15 cellular contexts compared by ENCODE assay signal in the genomic region with DNA sequence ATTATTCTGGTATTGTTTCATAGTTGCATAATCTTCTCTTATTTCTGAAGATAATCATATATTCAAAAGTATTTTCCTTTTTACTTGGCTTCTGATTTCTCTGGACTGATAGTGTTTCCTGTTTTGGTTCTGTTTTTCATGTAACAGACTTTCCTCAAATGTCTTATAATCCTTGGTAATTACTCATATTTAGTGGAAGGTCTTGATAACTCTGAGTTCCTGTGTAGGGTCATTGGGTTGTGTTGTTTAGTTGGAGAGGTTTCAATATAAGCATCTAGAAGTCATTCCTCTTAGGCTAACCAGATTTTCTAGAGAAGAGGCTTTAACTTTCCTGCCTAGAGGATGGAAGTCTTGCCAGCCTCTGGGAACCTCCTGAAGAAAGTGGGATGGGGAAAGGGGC. TPM values are rescaled to one million over a fixed set of nuclear protein-coding genes. Genes with fewer than 3 reads are reported as not detected.
DNase-seq lines count a peak whose midpoint lies in the region; TF ChIP-seq lines count a peak whose summit lies in the region.
"Had no signal": no experiment of that assay in that cellular context is flagged by ENCODE, and none has a peak within 500 bp of the region (broad histone marks: within the 10 kb centered on the region; RNA-seq: fewer than 3 reads in every experiment).

No MANE protein-coding gene starts in this region.

- no peak for DNase-seq in activated naive CD8-positive, alpha-beta T cell treated with anti-CD3 and anti-CD28 coated beads for 36 hours
- no peak for DNase-seq in activated T-helper 2 cell treated with anti-CD3 and anti-CD28 coated beads, Interferon-gamma antibody, Interleukin-2, Interleukin-4, amounts not matched to agents 10 μg/mL and 5 μg/mL and 100 μg/mL, durations not matched to agents 14 hours and 24 hours and 36 hours (ENCODE audit: low spot score)
- DNase-seq in left kidney (ENCODE audit: low read depth, low spot score) (peak; percentile 31), thyroid gland (no peak), cortex of kidney (lab: John Stamatoyannopoulos, UW) (no peak), NCI-H446 (lab: John Stamatoyannopoulos, UW) (no peak), GOT3 (lab: John Stamatoyannopoulos, UW) (no peak)
- DNase-seq: amygdala; NCI-H2107; ovary; stimulated activated naive CD4-positive, alpha-beta T cell treated with Interleukin-2 at 50 U/mL for 16 hours; WERI-Rb-1 had no signal

- intact Hi-C loops in activated T-helper 2 cell treated with anti-CD3 and anti-CD28 coated beads, Interferon-gamma antibody, Interleukin-2, Interleukin-4, amounts not matched to agents 10 μg/mL and 5 μg/mL and 100 μg/mL, durations not matched to agents 14 hours and 24 hours and 36 hours (cut with micrococcal nuclease), result loop anchor here (1.0 to 2.0 kb wide), 3 partner anchors 13 to 28 kb away; no protein-coding TSS in a partner anchor
- intact Hi-C loops in thyroid gland (cut with DNase I), result no loop called here

- H3K27me3 Mint-ChIP-seq in activated naive CD8-positive, alpha-beta T cell, result no peaks in the 10 kb centered on the region
- H3K27me3 Mint-ChIP-seq in activated naive CD8-positive, alpha-beta T cell treated with anti-CD3 and anti-CD28 coated beads for 36 hours, result no peaks in the 10 kb centered on the region
- H3K27me3 Mint-ChIP-seq in activated T-helper 2 cell treated with anti-CD3 and anti-CD28 coated beads, Interferon-gamma antibody, Interleukin-2, Interleukin-4, amounts not matched to agents 10 μg/mL and 5 μg/mL and 100 μg/mL, durations not matched to agents 14 hours and 24 hours and 36 hours (ENCODE audit: low read depth), result no peaks in the 10 kb centered on the region

- H3K36me3 ChIP-seq in thyroid gland, result peaks cover 5 to 11% of the 10 kb centered on the region in 2 donors
- H3K36me3 ChIP-seq: ovary had no signal

- no peak for TF ChIP-seq CTCF in thyroid gland (IDR thresholded peaks at IDR 0.05)

- peak overlapping the region; percentile 86 for H3K27ac Mint-ChIP-seq in activated naive CD8-positive, alpha-beta T cell
- no peak overlapping the region for H3K27ac Mint-ChIP-seq in activated naive CD8-positive, alpha-beta T cell treated with anti-CD3 and anti-CD28 coated beads for 36 hours
- peak overlapping the region; percentile 34 for H3K27ac Mint-ChIP-seq in activated T-helper 2 cell treated with anti-CD3 and anti-CD28 coated beads, Interferon-gamma antibody, Interleukin-2, Interleukin-4, amounts not matched to agents 10 μg/mL and 5 μg/mL and 100 μg/mL, durations not matched to agents 14 hours and 24 hours and 36 hours

- H3K4me3 Mint-ChIP-seq in activated naive CD8-positive, alpha-beta T cell, result peak overlapping the region; percentile 46
- no peak overlapping the region for H3K4me3 Mint-ChIP-seq in activated naive CD8-positive, alpha-beta T cell treated with anti-CD3 and anti-CD28 coated beads for 36 hours
- H3K4me3 Mint-ChIP-seq in activated T-helper 2 cell treated with anti-CD3 and anti-CD28 coated beads, Interferon-gamma antibody, Interleukin-2, Interleukin-4, amounts not matched to agents 10 μg/mL and 5 μg/mL and 100 μg/mL, durations not matched to agents 14 hours and 24 hours and 36 hours (ENCODE audit: low read depth), result no peak overlapping the region

- no peaks in the 10 kb centered on the region for H3K27me3 ChIP-seq in thyroid gland
- H3K27me3 ChIP-seq: ovary had no signal

- no peaks in the 10 kb centered on the region for H3K9me3 Mint-ChIP-seq in activated naive CD8-positive, alpha-beta T cell (ENCODE audit: low read depth)
- peaks cover 5% of the 10 kb centered on the region for H3K9me3 Mint-ChIP-seq in activated naive CD8-positive, alpha-beta T cell treated with anti-CD3 and anti-CD28 coated beads for 36 hours
- peaks cover 4% of the 10 kb centered on the region for H3K9me3 Mint-ChIP-seq in activated T-helper 2 cell treated with anti-CD3 and anti-CD28 coated beads, Interferon-gamma antibody, Interleukin-2, Interleukin-4, amounts not matched to agents 10 μg/mL and 5 μg/mL and 100 μg/mL, durations not matched to agents 14 hours and 24 hours and 36 hours

- H3K4me1 ChIP-seq in thyroid gland, result peaks cover 27% of the 10 kb centered on the region in 2 donors

- peak overlapping the region; percentile 7 to 58 (median 57) for H3K27ac ChIP-seq in thyroid gland
- H3K27ac ChIP-seq: ovary, skin epidermis, WERI-Rb-1 had no signal

- H3K9me3 ChIP-seq in thyroid gland, result no peaks in the 10 kb centered on the region
- H3K9me3 ChIP-seq: mucosa of descending colon, ovary had no signal

- TF ChIP-seq POLR2A in thyroid gland (IDR thresholded peaks at IDR 0.05), result no peak

- peaks cover 64% of the 10 kb centered on the region for H3K4me1 Mint-ChIP-seq in activated naive CD8-positive, alpha-beta T cell (ENCODE audit: low read depth)
- peaks cover 51% of the 10 kb centered on the region for H3K4me1 Mint-ChIP-seq in activated naive CD8-positive, alpha-beta T cell treated with anti-CD3 and anti-CD28 coated beads for 36 hours
- H3K4me1 Mint-ChIP-seq in activated T-helper 2 cell treated with anti-CD3 and anti-CD28 coated beads, Interferon-gamma antibody, Interleukin-2, Interleukin-4, amounts not matched to agents 10 μg/mL and 5 μg/mL and 100 μg/mL, durations not matched to agents 14 hours and 24 hours and 36 hours (ENCODE audit: low read depth), result peaks cover 49% of the 10 kb centered on the region

- peaks cover 21% of the 10 kb centered on the region for H3K36me3 Mint-ChIP-seq in activated naive CD8-positive, alpha-beta T cell
- peaks cover 56% of the 10 kb centered on the region for H3K36me3 Mint-ChIP-seq in activated naive CD8-positive, alpha-beta T cell treated with anti-CD3 and anti-CD28 coated beads for 36 hours
- peaks cover 61% of the 10 kb centered on the region for H3K36me3 Mint-ChIP-seq in activated T-helper 2 cell treated with anti-CD3 and anti-CD28 coated beads, Interferon-gamma antibody, Interleukin-2, Interleukin-4, amounts not matched to agents 10 μg/mL and 5 μg/mL and 100 μg/mL, durations not matched to agents 14 hours and 24 hours and 36 hours (ENCODE audit: low read depth)

- H3K4me3 ChIP-seq in thyroid gland (replicated peaks in 1 of 3), result no peak overlapping the region
- H3K4me3 ChIP-seq: mucosa of descending colon, ovary, skin epidermis had no signal

RNA-seq across cellular contexts. Expression of gene MFSD6, which starts 23.8 kb away (rescaled TPM):
- total RNA-seq in activated naive CD8-positive, alpha-beta T cell treated with anti-CD3 and anti-CD28 coated beads for 36 hours, result 10 to 100 TPM; 45.6 to 51.1 TPM
- total RNA-seq in activated T-helper 2 cell treated with anti-CD3 and anti-CD28 coated beads, Interferon-gamma antibody, Interleukin-2, Interleukin-4, amounts not matched to agents 10 μg/mL and 5 μg/mL and 100 μg/mL, durations not matched to agents 14 hours and 24 hours and 36 hours, result 40.9 and 44.0 TPM in 2 replicates
- total RNA-seq in thyroid gland, result 100 to 1,000 TPM; 132 to 189 (median 182) TPM
